ENCODE assay signal across 8 cellular contexts in genomic region chr10:101292194-101293006, GRCh38.
A peak's percentile ranks its signal among the peaks of the same experiment; 100 is the strongest.
DNase-seq lines count a peak whose midpoint lies in the region; ATAC-seq and TF ChIP-seq lines count a peak whose summit lies in the region.

No MANE protein-coding gene starts in this region.

- no peak overlapping the region for H4K8ac ChIP-seq in mesendoderm (ENCODE audit: low read depth, low read length)

- H4K20me1 ChIP-seq in Karpas-422 (ENCODE audit: insufficient read depth, low read depth, low read length): no peaks in the 10 kb centered on the region

- peak; percentile 46 for DNase-seq in NCI-H510A (lab: John Stamatoyannopoulos, UW)
- DNase-seq in mesendoderm: no peak
- no peak for DNase-seq in type B pancreatic cell (ENCODE audit: extremely low spot score, unreplicated experiment)
- no peak for DNase-seq in RWPE1 (ENCODE audit: low spot score)
- no peak for DNase-seq in Karpas-422

- CTCF ChIA-PET in RWPE1 (lab: Yijun Ruan, JAX): interaction anchor here (0.5 to 8.4 kb wide), 19 partner anchors 9 to 861 kb away, joined by 3 to 108 read pairs (median 4); partner anchors contain the start of gene LBX1

- H3K56ac ChIP-seq in mesendoderm (ENCODE audit: low read length): peak overlapping the region; percentile 47

- H2BK5ac ChIP-seq in mesendoderm (ENCODE audit: low read length): no peak overlapping the region

- WGBS in mesendoderm (ENCODE audit: extremely low coverage, insufficient coverage, low lambda C conversion rate): no CpG with 5 or more reads among the region's 65 CpGs

- H2BK120ac ChIP-seq in mesendoderm (ENCODE audit: low read depth, low read length): no peak overlapping the region

- peak overlapping the region; percentile 10 for H3K4me3 ChIP-seq in GM12875 (ENCODE audit: low read depth, low read length)
- peak overlapping the region; percentile 40 for H3K4me3 ChIP-seq in mesendoderm (ENCODE audit: low read length)
- H3K4me3 ChIP-seq in Karpas-422 (ENCODE audit: low read length): no peak overlapping the region

- H3K79me2 ChIP-seq in mesendoderm (ENCODE audit: control insufficient read depth, insufficient read depth, low read length) (no peaks in the 10 kb centered on the region), Karpas-422 (ENCODE audit: low read length) (no peaks in the 10 kb centered on the region)

- no peak overlapping the region for H2BK15ac ChIP-seq in mesendoderm (replicated peaks; ENCODE audit: low read depth)

- peaks cover 89% of the 10 kb centered on the region for H3K27me3 Mint-ChIP-seq in dendritic cell treated with granulocyte-macrophage colony-stimulating factor and Interleukin-4, amounts not matched to agents 40 ng/mL and 50 ng/mL, for 4 days
- peaks cover 81% of the 10 kb centered on the region for H3K27me3 Mint-ChIP-seq in type B pancreatic cell

- H3K4me1 ChIP-seq in mesendoderm (ENCODE audit: control insufficient read depth, low read depth, low read length) (peaks cover 3% of the 10 kb centered on the region), Karpas-422 (ENCODE audit: low read length) (no peaks in the 10 kb centered on the region)

- H3K4ac ChIP-seq in mesendoderm (ENCODE audit: low read depth, low read length): no peak overlapping the region

- no peaks in the 10 kb centered on the region for H3K4me1 Mint-ChIP-seq in dendritic cell treated with granulocyte-macrophage colony-stimulating factor and Interleukin-4, amounts not matched to agents 40 ng/mL and 50 ng/mL, for 4 days (ENCODE audit: low read depth)
- H3K4me1 Mint-ChIP-seq in type B pancreatic cell (ENCODE audit: unreplicated experiment): peaks cover 15% of the 10 kb centered on the region

- H3K4me2 ChIP-seq in mesendoderm (ENCODE audit: low read length): peak overlapping the region; percentile 73
- H3K4me2 ChIP-seq in Karpas-422 (ENCODE audit: low read depth, low read length, poor library complexity, severe bottlenecking): no peak overlapping the region

- POLR2A ChIA-PET in RWPE1 (lab: Yijun Ruan, JAX; ENCODE audit: low non-redundant PET): no interaction called here

- H3K9ac ChIP-seq in mesendoderm (ENCODE audit: low read length): peak overlapping the region; percentile 39
- H3K9ac ChIP-seq in Karpas-422 (ENCODE audit: low read length): no peak overlapping the region

- H3K9me3 Mint-ChIP-seq in dendritic cell treated with granulocyte-macrophage colony-stimulating factor and Interleukin-4, amounts not matched to agents 40 ng/mL and 50 ng/mL, for 4 days: no peaks in the 10 kb centered on the region
- H3K9me3 Mint-ChIP-seq in type B pancreatic cell: no peaks in the 10 kb centered on the region

- H2AFZ ChIP-seq in Karpas-422 (ENCODE audit: low read length): no peak overlapping the region

- no peak for ATAC-seq in GM18511 (IDR thresholded peaks at IDR 0.05; ENCODE audit: unreplicated experiment)

- H3K9me3 ChIP-seq in Karpas-422 (ENCODE audit: low read length): no peaks in the 10 kb centered on the region

- H3K27ac Mint-ChIP-seq in dendritic cell treated with granulocyte-macrophage colony-stimulating factor and Interleukin-4, amounts not matched to agents 40 ng/mL and 50 ng/mL, for 4 days: no peak overlapping the region
- H3K27ac Mint-ChIP-seq in type B pancreatic cell: no peak overlapping the region

- H3K23ac ChIP-seq in mesendoderm (ENCODE audit: low read length): no peak overlapping the region

- H2AK5ac ChIP-seq in mesendoderm (ENCODE audit: low read length): no peak overlapping the region

- no peaks in the 10 kb centered on the region for H3K36me3 Mint-ChIP-seq in dendritic cell treated with granulocyte-macrophage colony-stimulating factor and Interleukin-4, amounts not matched to agents 40 ng/mL and 50 ng/mL, for 4 days (ENCODE audit: low read depth)
- no peaks in the 10 kb centered on the region for H3K36me3 Mint-ChIP-seq in type B pancreatic cell

- H3K79me1 ChIP-seq in mesendoderm (ENCODE audit: low read length): no peaks in the 10 kb centered on the region

- H3K36me3 ChIP-seq in mesendoderm (ENCODE audit: control insufficient read depth, insufficient read depth, low read length): no peaks in the 10 kb centered on the region
- H3K36me3 ChIP-seq in Karpas-422 (ENCODE audit: insufficient read depth, low read length): no peaks in the 10 kb centered on the region

- H3K27me3 ChIP-seq in mesendoderm (ENCODE audit: insufficient read depth, low read length, poor library complexity): peaks cover 25% of the 10 kb centered on the region
- no peaks in the 10 kb centered on the region for H3K27me3 ChIP-seq in Karpas-422 (ENCODE audit: low read length)

- intact Hi-C loops in dendritic cell treated with granulocyte-macrophage colony-stimulating factor and Interleukin-4, amounts not matched to agents 40 ng/mL and 50 ng/mL, for 4 days (cut with micrococcal nuclease): loop anchor here (5.0 to 10.0 kb wide), 2 partner anchors 80 to 128 kb away; no protein-coding TSS in a partner anchor

- peak overlapping the region; percentile 62 for H3K4me3 Mint-ChIP-seq in dendritic cell treated with granulocyte-macrophage colony-stimulating factor and Interleukin-4, amounts not matched to agents 40 ng/mL and 50 ng/mL, for 4 days
- peak overlapping the region; percentile 88 for H3K4me3 Mint-ChIP-seq in type B pancreatic cell

- no peak for TF ChIP-seq CTCF in GM12875 (IDR thresholded peaks at IDR 0.05; ENCODE audit: borderline replicate concordance, insufficient read depth, low read depth, low read length)
- no peak for TF ChIP-seq CTCF in type B pancreatic cell (conservative IDR thresholded peaks at IDR 0.05)
- TF ChIP-seq CTCF in RWPE1 (conservative IDR thresholded peaks at IDR 0.05; ENCODE audit: low read depth): no peak

- no peak overlapping the region for H3K18ac ChIP-seq in mesendoderm (ENCODE audit: low read length)

- no peak overlapping the region for H4K5ac ChIP-seq in mesendoderm (ENCODE audit: low read length)

- H3K27ac ChIP-seq in mesendoderm (ENCODE audit: low read depth, low read length) (no peak overlapping the region), RWPE1 (no peak overlapping the region), Karpas-422 (ENCODE audit: low read length) (no peak overlapping the region)

- H3K9me2 ChIP-seq in Karpas-422 (replicated peaks; ENCODE audit: insufficient read depth, low read length): no peaks in the 10 kb centered on the region
